Comparison of ENCODE assay signal across 1 cellular context in genomic region chr17:2562162-2562858, GRCh38.
TF ChIP-seq lines count a peak whose summit lies in the region.

No MANE protein-coding gene starts in this region.

TF ChIP-seq in HepG2, 621 proteins besides CTCF, POLR2A, EP300 and RAD21:
- TF ChIP-seq DRAP1 (CRISPR knock-in tag; IDR thresholded peaks at IDR 0.05) (no peak), NFATC3 (CRISPR knock-in tag; IDR thresholded peaks at IDR 0.05) (no peak), ZNF430 (CRISPR knock-in tag; IDR thresholded peaks at IDR 0.05) (no peak), RNF2 (conservative IDR thresholded peaks at IDR 0.05; ENCODE audit: low read depth) (no peak), ZNF512 (CRISPR knock-in tag; IDR thresholded peaks at IDR 0.05) (peak; percentile 74; the same call in 1 of the 2 replicates), ZNF256 (CRISPR knock-in tag; conservative IDR thresholded peaks at IDR 0.05) (no peak), SP140L (CRISPR knock-in tag; IDR thresholded peaks at IDR 0.05; ENCODE audit: borderline replicate concordance) (no peak), HNRNPK (IDR thresholded peaks at IDR 0.05; ENCODE audit: low read depth, low read length, poor library complexity, severe bottlenecking) (peak; percentile 32), ZFP62 (CRISPR knock-in tag; IDR thresholded peaks at IDR 0.05) (no peak), NR0B2 (CRISPR knock-in tag; IDR thresholded peaks at IDR 0.05) (no peak), TBP (CRISPR knock-in tag; IDR thresholded peaks at IDR 0.05) (no peak), NR3C1 (CRISPR knock-in tag; IDR thresholded peaks at IDR 0.05) (no peak)
